In genomic region chr17:76845524-76845923, GRCh38 we compare ENCODE assay signal across 14 cellular contexts. TPM values are rescaled to one million over a fixed set of nuclear protein-coding genes. Genes with fewer than 3 reads are reported as not detected.
"Had no signal": no experiment of that assay in that cellular context is flagged by ENCODE, and none has a peak within 500 bp of the region (broad histone marks: within the 10 kb centered on the region; RNA-seq: fewer than 3 reads in every experiment).

No MANE protein-coding gene starts in this region.

- ATAC-seq: activated CD8-positive, alpha-beta T cell treated with anti-CD3 and anti-CD28 coated beads, Interleukin-2, amount 10 ng/mL, durations not matched to agents 7 days and 5 days; activated T-helper 17 cell treated with anti-CD3 and anti-CD28 coated beads, Interleukin-2, amount 50 U/mL, for 72 hours; naive thymus-derived CD8-positive, alpha-beta T cell had no signal

- H3K4me3 Mint-ChIP-seq: activated CD8-positive, alpha-beta T cell treated with anti-CD3 and anti-CD28 coated beads, Interleukin-2, amount 10 ng/mL, durations not matched to agents 7 days and 5 days; activated naive CD4-positive, alpha-beta T cell treated with anti-CD3 and anti-CD28 coated beads for 36 hours; activated T-helper 17 cell treated with anti-CD3 and anti-CD28 coated beads, Interleukin-2, amount 50 U/mL, for 72 hours; central memory CD8-positive, alpha-beta T cell; naive thymus-derived CD8-positive, alpha-beta T cell; stimulated activated naive CD8-positive, alpha-beta T cell treated with anti-CD3 and anti-CD28 coated beads, Interleukin-15, Interleukin-2, amounts not matched to agents 100 ng/mL and 50 ng/mL, for 24 hours had no signal

- H3K4me3 ChIP-seq: lung had no signal

- H3K27ac Mint-ChIP-seq: activated CD8-positive, alpha-beta T cell treated with anti-CD3 and anti-CD28 coated beads, Interleukin-2, amount 10 ng/mL, durations not matched to agents 7 days and 5 days; activated naive CD4-positive, alpha-beta T cell treated with anti-CD3 and anti-CD28 coated beads for 36 hours; activated T-helper 17 cell treated with anti-CD3 and anti-CD28 coated beads, Interleukin-2, amount 50 U/mL, for 72 hours; naive thymus-derived CD8-positive, alpha-beta T cell; stimulated activated naive CD8-positive, alpha-beta T cell treated with anti-CD3 and anti-CD28 coated beads, Interleukin-15, Interleukin-2, amounts not matched to agents 100 ng/mL and 50 ng/mL, for 24 hours had no signal

- DNase-seq: activated CD4-positive, alpha-beta T cell treated with anti-CD3 and anti-CD28 coated beads for 48 hours; activated CD8-positive, alpha-beta memory T cell treated with anti-CD3 and anti-CD28 coated beads, Interleukin-2, amount 50 U/mL, for 48 hours; activated CD8-positive, alpha-beta T cell treated with anti-CD3 and anti-CD28 coated beads, Interleukin-2, amount 10 ng/mL, durations not matched to agents 7 days and 5 days; activated naive CD4-positive, alpha-beta T cell treated with anti-CD3 and anti-CD28 coated beads for 36 hours; cortex of kidney; effector CD8-positive, alpha-beta T cell; hippocampal formation; naive thymus-derived CD8-positive, alpha-beta T cell; stimulated activated CD4-positive, alpha-beta T cell treated with anti-CD3 and anti-CD28 coated beads, Interleukin-4, amount 100 ng/mL, for 1 hour; stimulated activated CD8-positive, alpha-beta memory T cell treated with anti-CD3 and anti-CD28 coated beads, Interleukin-4, amount 100 ng/mL, for 48 hours had no signal

- H3K9me3 Mint-ChIP-seq: activated naive CD4-positive, alpha-beta T cell treated with anti-CD3 and anti-CD28 coated beads for 36 hours; activated T-helper 17 cell treated with anti-CD3 and anti-CD28 coated beads, Interleukin-2, amount 50 U/mL, for 72 hours; central memory CD8-positive, alpha-beta T cell; naive thymus-derived CD8-positive, alpha-beta T cell; stimulated activated naive CD8-positive, alpha-beta T cell treated with anti-CD3 and anti-CD28 coated beads, Interleukin-15, Interleukin-2, amounts not matched to agents 100 ng/mL and 50 ng/mL, for 24 hours had no signal

RNA-seq across cellular contexts. Expression of gene MGAT5B, which starts 22.7 kb away (rescaled TPM):
- polyA plus RNA-seq: naive thymus-derived CD8-positive, alpha-beta T cell had no signal
